In the genomic region with DNA sequence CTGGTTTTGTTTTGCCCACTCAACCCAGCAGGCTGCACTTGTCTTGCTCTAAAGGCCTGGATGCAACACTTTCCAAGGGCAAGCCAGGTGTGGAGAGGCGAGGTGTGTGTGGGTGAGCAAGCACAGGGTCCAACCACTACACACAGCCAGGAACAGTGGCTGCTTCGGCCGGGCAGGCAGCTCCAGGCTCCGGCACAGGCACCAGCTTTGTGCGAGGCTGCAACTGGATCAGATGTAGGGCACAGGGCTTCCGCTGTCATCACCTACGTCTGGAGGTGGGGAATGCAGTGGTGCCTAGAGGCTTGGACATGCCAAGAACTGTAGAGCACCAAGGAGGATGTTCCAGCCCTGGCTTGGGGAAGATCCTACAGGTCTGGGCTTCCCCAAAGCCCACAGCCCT, we compare ENCODE assay signal across 14 cellular contexts.
DNase-seq lines count a peak whose midpoint lies in the region; ATAC-seq, FAIRE-seq and TF ChIP-seq lines count a peak whose summit lies in the region.
"Had no signal": no experiment of that assay in that cellular context is flagged by ENCODE, and none has a peak within 500 bp of the region (broad histone marks: within the 10 kb centered on the region; RNA-seq: fewer than 3 reads in every experiment).

No MANE protein-coding gene starts in this region.

- no TSS peak for BruUV-seq in Panc1 (replicated peaks; lab: Mats Ljungman, UMichigan)

- H3K27me3 ChIP-seq in Panc1 (ENCODE audit: control insufficient read depth, insufficient read depth, low read length) (no peaks in the 10 kb centered on the region), trophoblast cell (ENCODE audit: insufficient read depth, low read length) (no peaks in the 10 kb centered on the region), upper lobe of right lung (no peaks in the 10 kb centered on the region)
- H3K27me3 ChIP-seq: BLaER1 had no signal

- no peaks in the 10 kb centered on the region for H3K4me1 ChIP-seq in Panc1 (ENCODE audit: control insufficient read depth, insufficient read depth, low read length)
- no peaks in the 10 kb centered on the region for H3K4me1 ChIP-seq in trophoblast cell (ENCODE audit: control insufficient read depth in 1 of 2, insufficient read depth in 2 of 2, low read length in 2 of 2)
- H3K4me1 ChIP-seq in upper lobe of right lung: no peaks in the 10 kb centered on the region
- H3K4me1 ChIP-seq: BLaER1, HAP-1 had no signal

- CTCF ChIA-PET in Panc1 (lab: Charles Lee): no interaction called here

- no peak overlapping the region for H2AK5ac ChIP-seq in trophoblast cell (ENCODE audit: low read length)

- no peak overlapping the region for H4K91ac ChIP-seq in trophoblast cell (ENCODE audit: low read depth, low read length)

- no peaks in the 10 kb centered on the region for H3K79me1 ChIP-seq in trophoblast cell (ENCODE audit: low read length)

- H3K4ac ChIP-seq in trophoblast cell (ENCODE audit: low read depth, low read length): no peak overlapping the region

- H3K4me2 ChIP-seq in trophoblast cell (ENCODE audit: low read length): no peak overlapping the region
- H3K4me2 ChIP-seq: BLaER1, GM23338 had no signal

- POLR2A ChIA-PET in Panc1 (lab: Charles Lee): no interaction called here

- DNase-seq in HTR-8/SVneo (ENCODE audit: insufficient read length, low spot score): no peak
- no peak for DNase-seq in Panc1 (ENCODE audit: low read depth, low spot score)
- DNase-seq in trophoblast cell: no peak
- no peak for DNase-seq in upper lobe of right lung
- DNase-seq in activated CD4-positive, CD25-positive, alpha-beta regulatory T cell treated with anti-CD3 and anti-CD28 coated beads, Interleukin-2, amount 50 U/mL, for 72 hours: no peak
- DNase-seq in CD1c-positive myeloid dendritic cell (ENCODE audit: extremely low spot score): no peak
- no peak for DNase-seq in glomerular visceral epithelial cell (ENCODE audit: extremely low spot score)
- DNase-seq: 8988T; AML-193; CD4-positive, CD25-positive, alpha-beta regulatory T cell had no signal

- H3K18ac ChIP-seq in trophoblast cell (ENCODE audit: low read length): no peak overlapping the region

- no CpG with 5 or more reads among the region's 7 CpGs for WGBS in trophoblast cell (ENCODE audit: extremely low coverage, insufficient coverage, insufficient read length)

- no peak overlapping the region for H3K9ac ChIP-seq in trophoblast cell (ENCODE audit: low read length)
- H3K9ac ChIP-seq: BLaER1 had no signal

- no peaks in the 10 kb centered on the region for H3K79me2 ChIP-seq in trophoblast cell (ENCODE audit: control insufficient read depth, insufficient read depth, low read length, poor library complexity)

- H2BK5ac ChIP-seq in trophoblast cell (ENCODE audit: low read depth, low read length, poor library complexity): no peak overlapping the region

- no peak overlapping the region for H4K12ac ChIP-seq in trophoblast cell (ENCODE audit: low read depth, low read length)

- peak; percentile 81 for FAIRE-seq in HTR-8/SVneo (lab: Jason Lieb, UNC)

- TF ChIP-seq CTCF in Panc1 (IDR thresholded peaks at IDR 0.05) (no peak), upper lobe of right lung (IDR thresholded peaks at IDR 0.05) (no peak)

- no peak overlapping the region for H2BK120ac ChIP-seq in trophoblast cell (ENCODE audit: insufficient read depth, low read length, poor library complexity)

- ATAC-seq in Panc1 (peak; percentile 30; the same call in 1 of the 2 replicates), upper lobe of right lung (peak; percentile 21), GM18858 (IDR thresholded peaks at IDR 0.05; ENCODE audit: unreplicated experiment) (no peak)
- ATAC-seq: GM23338 had no signal

- H3K9me3 ChIP-seq in Panc1 (ENCODE audit: control insufficient read depth, insufficient read depth, low read depth, low read length) (no peaks in the 10 kb centered on the region), trophoblast cell (ENCODE audit: insufficient read depth, low read depth, low read length) (no peaks in the 10 kb centered on the region), upper lobe of right lung (no peaks in the 10 kb centered on the region)
- H3K9me3 ChIP-seq: HAP-1 had no signal

- no peak overlapping the region for H4K8ac ChIP-seq in trophoblast cell (ENCODE audit: low read depth, low read length)

- H3K23ac ChIP-seq in trophoblast cell (ENCODE audit: low read length): no peak overlapping the region

- H3K4me3 ChIP-seq in Panc1 (ENCODE audit: low read depth in 2 of 2, low read length in 2 of 2): no peak overlapping the region
- peak overlapping the region; percentile 56 for H3K4me3 ChIP-seq in trophoblast cell (ENCODE audit: low read depth, low read length)
- H3K4me3 ChIP-seq in upper lobe of right lung: no peak overlapping the region
- H3K4me3 ChIP-seq: BLaER1, GM23338, HAP-1 had no signal

- H3K36me3 ChIP-seq in Panc1 (ENCODE audit: control insufficient read depth, insufficient read depth, low read length) (no peaks in the 10 kb centered on the region), trophoblast cell (ENCODE audit: control insufficient read depth in 1 of 2, insufficient read depth in 2 of 2, low read length in 2 of 2) (no peaks in the 10 kb centered on the region), upper lobe of right lung (no peaks in the 10 kb centered on the region)
- H3K36me3 ChIP-seq: BLaER1, HAP-1 had no signal

- intact Hi-C loops in Panc1 (cut with micrococcal nuclease; ENCODE audit: unreplicated experiment) (no loop called here), upper lobe of right lung (cut with DNase I) (no loop called here)

- no peak overlapping the region for H2BK12ac ChIP-seq in trophoblast cell (ENCODE audit: low read length)

- H3K27ac ChIP-seq in Panc1 (ENCODE audit: low read length): no peak overlapping the region
- no peak overlapping the region for H3K27ac ChIP-seq in trophoblast cell (ENCODE audit: low read depth, low read length)
- H3K27ac ChIP-seq in upper lobe of right lung: no peak overlapping the region
- H3K27ac ChIP-seq: BLaER1 had no signal

- in situ Hi-C loops in Panc1 (cut with HindIII; ENCODE audit: low pct_unique_long_range_greater_than_20kb, low sequenced_read_pairs): no loop called here

- H2AFZ ChIP-seq in trophoblast cell (ENCODE audit: insufficient read depth, low read length, poor library complexity): no peak overlapping the region
- H2AFZ ChIP-seq: GM23338 had no signal

- no peak overlapping the region for H3K14ac ChIP-seq in trophoblast cell (ENCODE audit: low read length)
